Comparison of ENCODE assay signal across 13 cellular contexts in genomic region chr9:34451545-34451944, GRCh38. TPM values are rescaled to one million over a fixed set of nuclear protein-coding genes. Genes with fewer than 3 reads are reported as not detected.
DNase-seq lines count a peak whose midpoint lies in the region; ATAC-seq and TF ChIP-seq lines count a peak whose summit lies in the region.
"Had no signal": no experiment of that assay in that cellular context is flagged by ENCODE, and none has a peak within 500 bp of the region (broad histone marks: within the 10 kb centered on the region; RNA-seq: fewer than 3 reads in every experiment).

No MANE protein-coding gene starts in this region.

- H2AK5ac ChIP-seq in trophoblast cell (ENCODE audit: low read length), result no peak overlapping the region

- no peak overlapping the region for H4K91ac ChIP-seq in trophoblast cell (ENCODE audit: low read depth, low read length)

- H3K4me1 Mint-ChIP-seq in activated CD4-positive, alpha-beta T cell treated with anti-CD3 and anti-CD28 coated beads for 36 hours, result peaks cover 24% of the 10 kb centered on the region
- peaks cover 31% of the 10 kb centered on the region for H3K4me1 Mint-ChIP-seq in activated CD4-positive, alpha-beta T cell treated with anti-CD3 and anti-CD28 coated beads, Interleukin-2, amount 10 ng/mL, durations not matched to agents 7 days and 5 days
- H3K4me1 Mint-ChIP-seq in activated CD8-positive, alpha-beta T cell treated with anti-CD3 and anti-CD28 coated beads for 36 hours (ENCODE audit: low read depth), result peaks cover 28% of the 10 kb centered on the region

- no peak overlapping the region for H2AFZ ChIP-seq in trophoblast cell (ENCODE audit: insufficient read depth, low read length, poor library complexity)

- no peak for TF ChIP-seq CTCF in HEK293 (tag by site-specific recombination; IDR thresholded peaks at IDR 0.05)
- TF ChIP-seq CTCF in activated CD8-positive, alpha-beta T cell treated with anti-CD3 and anti-CD28 coated beads for 36 hours (IDR thresholded peaks at IDR 0.05), result no peak

- H3K4me2 ChIP-seq in trophoblast cell (ENCODE audit: low read length), result no peak overlapping the region

- DNase-seq in activated CD4-positive, alpha-beta T cell treated with anti-CD3 and anti-CD28 coated beads for 36 hours, result peak; percentile 54
- DNase-seq in activated CD4-positive, alpha-beta T cell treated with anti-CD3 and anti-CD28 coated beads, Interleukin-2, amount 10 ng/mL, durations not matched to agents 7 days and 5 days, result no peak
- DNase-seq in activated CD8-positive, alpha-beta T cell treated with anti-CD3 and anti-CD28 coated beads for 36 hours, result peak; percentile 54
- DNase-seq in trophoblast cell, result peak in 1 of 2 donors; percentile 39
- DNase-seq: NCI-H1436 treated with DMSO at 0.1 percent for 48 hours had no signal

- POLR2A ChIA-PET in activated CD4-positive, alpha-beta T cell treated with anti-CD3 and anti-CD28 coated beads for 36 hours (lab: Charles Lee), result no interaction called here
- POLR2A ChIA-PET in activated CD4-positive, alpha-beta T cell treated with anti-CD3 and anti-CD28 coated beads, Interleukin-2, amount 10 ng/mL, durations not matched to agents 7 days and 5 days (lab: Charles Lee), result interaction anchor here (0.6 kb wide), 1 partner anchor 293 kb away, joined by 3 read pairs; no protein-coding TSS in a partner anchor
- POLR2A ChIA-PET in HEK293 (lab: Yijun Ruan, JAX), result no interaction called here
- POLR2A ChIA-PET in activated CD8-positive, alpha-beta T cell treated with anti-CD3 and anti-CD28 coated beads for 36 hours (lab: Charles Lee), result no interaction called here

- no peak overlapping the region for H4K8ac ChIP-seq in trophoblast cell (ENCODE audit: low read depth, low read length)

- no peaks in the 10 kb centered on the region for H3K79me2 ChIP-seq in trophoblast cell (ENCODE audit: control insufficient read depth, insufficient read depth, low read length, poor library complexity)

- no peaks in the 10 kb centered on the region for H3K9me3 ChIP-seq in HEK293 (ENCODE audit: control insufficient read depth, insufficient read depth, low read depth, low read length)
- H3K9me3 ChIP-seq in trophoblast cell (ENCODE audit: insufficient read depth, low read depth, low read length), result no peaks in the 10 kb centered on the region

- no peak overlapping the region for H3K4ac ChIP-seq in trophoblast cell (ENCODE audit: low read depth, low read length)

- no peaks in the 10 kb centered on the region for H3K36me3 Mint-ChIP-seq in activated CD4-positive, alpha-beta T cell treated with anti-CD3 and anti-CD28 coated beads for 36 hours (ENCODE audit: low read depth)
- H3K36me3 Mint-ChIP-seq in activated CD4-positive, alpha-beta T cell treated with anti-CD3 and anti-CD28 coated beads, Interleukin-2, amount 10 ng/mL, durations not matched to agents 7 days and 5 days (ENCODE audit: low read depth), result no peaks in the 10 kb centered on the region
- no peaks in the 10 kb centered on the region for H3K36me3 Mint-ChIP-seq in activated CD8-positive, alpha-beta T cell treated with anti-CD3 and anti-CD28 coated beads for 36 hours (ENCODE audit: low read depth)

- no peaks in the 10 kb centered on the region; the same call in 1 of the 2 replicates for H3K4me1 ChIP-seq in HEK293 (ENCODE audit: control insufficient read depth, insufficient read depth, low read length)
- peaks cover 4 to 10% of the 10 kb centered on the region in 2 experiments for H3K4me1 ChIP-seq in trophoblast cell (ENCODE audit: control insufficient read depth in 1 of 2, insufficient read depth in 2 of 2, low read length in 2 of 2)

- H2BK120ac ChIP-seq in trophoblast cell (ENCODE audit: insufficient read depth, low read length, poor library complexity), result no peak overlapping the region

- H3K18ac ChIP-seq in trophoblast cell (ENCODE audit: low read length), result peak overlapping the region; percentile 11

- no peak overlapping the region for H3K23ac ChIP-seq in trophoblast cell (ENCODE audit: low read length)

- CTCF ChIA-PET in activated CD4-positive, alpha-beta T cell treated with anti-CD3 and anti-CD28 coated beads for 36 hours (lab: Charles Lee), result interaction anchor here (1.2 to 1.6 kb wide), 3 partner anchors 12 to 49 kb away, joined by 4 read pairs; no protein-coding TSS in a partner anchor
- CTCF ChIA-PET in activated CD4-positive, alpha-beta T cell treated with anti-CD3 and anti-CD28 coated beads, Interleukin-2, amount 10 ng/mL, durations not matched to agents 7 days and 5 days (lab: Charles Lee), result interaction anchor here (0.8 to 2.2 kb wide), 7 partner anchors 11 to 72 kb away, joined by 3 to 10 read pairs (median 4); no protein-coding TSS in a partner anchor
- CTCF ChIA-PET in HEK293 (lab: Yijun Ruan, JAX), result interaction anchor here (0.8 to 1.3 kb wide), 4 partner anchors 12 to 47 kb away, joined by 3 to 4 read pairs (median 4); no protein-coding TSS in a partner anchor
- CTCF ChIA-PET in activated CD8-positive, alpha-beta T cell treated with anti-CD3 and anti-CD28 coated beads for 36 hours (lab: Charles Lee), result interaction anchor here (1.0 to 2.4 kb wide), 2 partner anchors 48 to 113 kb away, joined by 3 to 6 read pairs; no protein-coding TSS in a partner anchor

- no peaks in the 10 kb centered on the region for H3K79me1 ChIP-seq in trophoblast cell (ENCODE audit: low read length)

- H3K27me3 ChIP-seq in trophoblast cell (ENCODE audit: insufficient read depth, low read length), result no peaks in the 10 kb centered on the region

- no peak overlapping the region for H3K9ac ChIP-seq in trophoblast cell (ENCODE audit: low read length)

- no peak overlapping the region for H3K4me3 Mint-ChIP-seq in activated CD4-positive, alpha-beta T cell treated with anti-CD3 and anti-CD28 coated beads for 36 hours
- no peak overlapping the region for H3K4me3 Mint-ChIP-seq in activated CD4-positive, alpha-beta T cell treated with anti-CD3 and anti-CD28 coated beads, Interleukin-2, amount 10 ng/mL, durations not matched to agents 7 days and 5 days
- no peak overlapping the region for H3K4me3 Mint-ChIP-seq in activated CD8-positive, alpha-beta T cell treated with anti-CD3 and anti-CD28 coated beads for 36 hours

- no peak overlapping the region for H3K14ac ChIP-seq in trophoblast cell (ENCODE audit: low read length)

- H4K12ac ChIP-seq in trophoblast cell (ENCODE audit: low read depth, low read length), result no peak overlapping the region

- H3K27ac ChIP-seq in HEK293 (ENCODE audit: extremely low read depth, low read depth, low read length) (no peak overlapping the region), trophoblast cell (ENCODE audit: low read depth, low read length) (peak overlapping the region; percentile 7)
- H3K27ac ChIP-seq: RWPE1 had no signal

- no peaks in the 10 kb centered on the region for H3K27me3 Mint-ChIP-seq in activated CD4-positive, alpha-beta T cell treated with anti-CD3 and anti-CD28 coated beads for 36 hours
- H3K27me3 Mint-ChIP-seq in activated CD4-positive, alpha-beta T cell treated with anti-CD3 and anti-CD28 coated beads, Interleukin-2, amount 10 ng/mL, durations not matched to agents 7 days and 5 days, result no peaks in the 10 kb centered on the region
- no peaks in the 10 kb centered on the region for H3K27me3 Mint-ChIP-seq in activated CD8-positive, alpha-beta T cell treated with anti-CD3 and anti-CD28 coated beads for 36 hours

- intact Hi-C loops in activated CD4-positive, alpha-beta T cell treated with anti-CD3 and anti-CD28 coated beads for 36 hours (cut with DNase I, micrococcal nuclease), result loop anchor here in 1 of 2 experiments (10.0 kb wide), 1 partner anchor 1287 kb away; the partner anchor contains the start of gene B4GALT1
- intact Hi-C loops in activated CD8-positive, alpha-beta T cell treated with anti-CD3 and anti-CD28 coated beads for 36 hours (cut with micrococcal nuclease), result no loop called here

- no peak overlapping the region for H3K4me3 ChIP-seq in HEK293 (ENCODE audit: low read depth, low read length)
- no peak overlapping the region for H3K4me3 ChIP-seq in trophoblast cell (ENCODE audit: low read depth, low read length)

- no peak overlapping the region for H2BK5ac ChIP-seq in trophoblast cell (ENCODE audit: low read depth, low read length, poor library complexity)

- ATAC-seq in activated CD4-positive, alpha-beta T cell treated with anti-CD3 and anti-CD28 coated beads for 36 hours, result peak; percentile 57
- ATAC-seq in activated CD8-positive, alpha-beta T cell treated with anti-CD3 and anti-CD28 coated beads for 36 hours, result peak; percentile 67
- ATAC-seq in SK-N-SH treated with all-trans-retinoic acid at 6 μM for 48 hours (no peak; the same call in 2 of the 3 replicates), GM21390 (IDR thresholded peaks at IDR 0.05; ENCODE audit: unreplicated experiment) (no peak), GM21825 (IDR thresholded peaks at IDR 0.05; ENCODE audit: unreplicated experiment) (no peak)

- H3K9me3 Mint-ChIP-seq in activated CD4-positive, alpha-beta T cell treated with anti-CD3 and anti-CD28 coated beads for 36 hours (ENCODE audit: low read depth), result no peaks in the 10 kb centered on the region
- no peaks in the 10 kb centered on the region for H3K9me3 Mint-ChIP-seq in activated CD4-positive, alpha-beta T cell treated with anti-CD3 and anti-CD28 coated beads, Interleukin-2, amount 10 ng/mL, durations not matched to agents 7 days and 5 days
- no peaks in the 10 kb centered on the region for H3K9me3 Mint-ChIP-seq in activated CD8-positive, alpha-beta T cell treated with anti-CD3 and anti-CD28 coated beads for 36 hours

- H3K36me3 ChIP-seq in HEK293 (ENCODE audit: control insufficient read depth in 2 of 2, insufficient read depth in 1 of 2, low read length in 2 of 2), result no peaks in the 10 kb centered on the region; a peak in 1 of 3 replicates
- H3K36me3 ChIP-seq in trophoblast cell (ENCODE audit: control insufficient read depth in 1 of 2, insufficient read depth in 2 of 2, low read length in 2 of 2), result peaks cover 0 to 2% of the 10 kb centered on the region in 2 experiments

- no CpG with 5 or more reads among the region's 3 CpGs for whole genome bisulfite sequencing in trophoblast cell (ENCODE audit: extremely low coverage, insufficient coverage, insufficient read length)

- H2BK12ac ChIP-seq in trophoblast cell (ENCODE audit: low read length), result no peak overlapping the region

- no peak overlapping the region for H3K27ac Mint-ChIP-seq in activated CD4-positive, alpha-beta T cell treated with anti-CD3 and anti-CD28 coated beads for 36 hours
- no peak overlapping the region for H3K27ac Mint-ChIP-seq in activated CD4-positive, alpha-beta T cell treated with anti-CD3 and anti-CD28 coated beads, Interleukin-2, amount 10 ng/mL, durations not matched to agents 7 days and 5 days
- H3K27ac Mint-ChIP-seq in activated CD8-positive, alpha-beta T cell treated with anti-CD3 and anti-CD28 coated beads for 36 hours, result no peak overlapping the region

RNA-seq across cellular contexts. Expression of gene FAM219A, which starts 6.8 kb away (rescaled TPM):
- total RNA-seq in activated CD4-positive, alpha-beta T cell treated with anti-CD3 and anti-CD28 coated beads for 36 hours, result 10 to 100 TPM in 1 of 2 experiments, 1 to 10 TPM in 1; 9.7 to 12.9 TPM
- 10 to 100 TPM; 11.6 to 12.7 TPM for total RNA-seq in activated CD4-positive, alpha-beta T cell treated with anti-CD3 and anti-CD28 coated beads, Interleukin-2, amount 10 ng/mL, durations not matched to agents 7 days and 5 days
- 1 to 10 TPM; 8.2 to 9.2 TPM for total RNA-seq in activated CD8-positive, alpha-beta T cell treated with anti-CD3 and anti-CD28 coated beads for 36 hours
- polyA plus RNA-seq in trophoblast cell (2013), result 30.7 and 31.8 TPM in 2 replicates

RNA-seq across cellular contexts. Expression of gene DNAI1, which starts 7.1 kb away (rescaled TPM):
- under 1 TPM in 1 of 2 experiments, not detected in 1; 0.34 TPM for total RNA-seq in activated CD4-positive, alpha-beta T cell treated with anti-CD3 and anti-CD28 coated beads for 36 hours
- total RNA-seq in activated CD4-positive, alpha-beta T cell treated with anti-CD3 and anti-CD28 coated beads, Interleukin-2, amount 10 ng/mL, durations not matched to agents 7 days and 5 days, result not detected
- under 1 TPM in 1 of 2 experiments, not detected in 1; 0.18 TPM for total RNA-seq in activated CD8-positive, alpha-beta T cell treated with anti-CD3 and anti-CD28 coated beads for 36 hours
- 0.47 and 0.89 TPM in 2 replicates for polyA plus RNA-seq in trophoblast cell (2013)
- total RNA-seq: bronchial epithelial cell, glomerular endothelial cell, ureter had no signal

Comparison
In these comparisons a context has a peak if more than half of its experiments do, and no peak if none do; other contexts are left out.
1. ATAC-seq: peak in activated CD4-positive, alpha-beta T cell treated with anti-CD3 and anti-CD28 coated beads for 36 hours (single experiment) and activated CD8-positive, alpha-beta T cell treated with anti-CD3 and anti-CD28 coated beads for 36 hours (single experiment); none in SK-N-SH treated with all-trans-retinoic acid at 6 μM for 48 hours (single experiment), GM21390 (single experiment) and GM21825 (single experiment).